Comparison of ENCODE assay signal across 8 cellular contexts in the genomic region with DNA sequence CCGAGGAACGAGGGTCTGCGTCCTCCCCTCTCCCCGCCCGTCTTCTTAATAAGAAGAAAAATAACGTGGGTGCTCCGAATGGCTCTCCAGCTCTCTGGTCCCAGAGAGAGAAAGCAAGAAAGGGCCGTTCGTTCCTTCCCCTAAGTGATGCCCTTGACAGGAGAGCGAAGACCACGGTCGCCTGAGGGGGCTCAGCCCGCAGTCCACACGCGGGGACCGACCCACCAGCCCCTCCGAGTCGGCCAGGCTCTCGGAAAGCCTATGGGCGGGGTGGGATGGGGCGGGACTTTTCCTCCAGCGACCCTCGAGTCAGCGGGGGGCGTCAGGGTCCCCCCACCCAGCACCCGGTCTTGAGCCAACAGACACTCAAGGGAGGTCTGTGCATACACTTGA. TPM values are rescaled to one million over a fixed set of nuclear protein-coding genes. Genes with fewer than 3 reads are reported as not detected.
DNase-seq lines count a peak whose midpoint lies in the region; ATAC-seq and TF ChIP-seq lines count a peak whose summit lies in the region.

No MANE protein-coding gene starts in this region.

- no peak overlapping the region for H4K12ac ChIP-seq in trophoblast cell (ENCODE audit: low read depth, low read length)

- H2AFZ ChIP-seq in trophoblast cell (ENCODE audit: insufficient read depth, low read length, poor library complexity): no peak overlapping the region

- H3K4me2 ChIP-seq in trophoblast cell (ENCODE audit: low read length): peak overlapping the region; percentile 81

- no peak overlapping the region for H4K8ac ChIP-seq in trophoblast cell (ENCODE audit: low read depth, low read length)

- peaks cover 13% of the 10 kb centered on the region for H3K27me3 ChIP-seq in CD8-positive, alpha-beta memory T cell (ENCODE audit: insufficient read depth, low read length, poor library complexity, severe bottlenecking)
- peaks cover 16% of the 10 kb centered on the region for H3K27me3 ChIP-seq in trophoblast cell (ENCODE audit: insufficient read depth, low read length)

- H3K18ac ChIP-seq in trophoblast cell (ENCODE audit: low read length): no peak overlapping the region

- TF ChIP-seq CTCF in epithelial cell of esophagus (IDR thresholded peaks at IDR 0.05; ENCODE audit: insufficient read depth, low read depth, low read length, missing control alignments): no peak

- H3K4me3 Mint-ChIP-seq in CD8-positive, alpha-beta memory T cell: peak overlapping the region; percentile 66 to 87 (median 77)

- no peak for DNase-seq in CD8-positive, alpha-beta memory T cell
- DNase-seq in epithelial cell of esophagus (ENCODE audit: low read depth): no peak
- DNase-seq in trophoblast cell: no peak
- no peak for DNase-seq in OCI-M2 (lab: John Stamatoyannopoulos, UW; ENCODE audit: unreplicated experiment)
- no peak for DNase-seq in T1000 (lab: John Stamatoyannopoulos, UW)
- no peak for DNase-seq in AG08396 (ENCODE audit: low spot score)

- no peak overlapping the region for H2BK120ac ChIP-seq in trophoblast cell (ENCODE audit: insufficient read depth, low read length, poor library complexity)

- H2BK5ac ChIP-seq in trophoblast cell (ENCODE audit: low read depth, low read length, poor library complexity): no peak overlapping the region

- no peaks in the 10 kb centered on the region for H3K9me3 Mint-ChIP-seq in CD8-positive, alpha-beta memory T cell

- H3K9me3 ChIP-seq in CD8-positive, alpha-beta memory T cell (ENCODE audit: low read length): no peaks in the 10 kb centered on the region
- H3K9me3 ChIP-seq in trophoblast cell (ENCODE audit: insufficient read depth, low read depth, low read length): no peaks in the 10 kb centered on the region

- no peak overlapping the region for H4K91ac ChIP-seq in trophoblast cell (ENCODE audit: low read depth, low read length)

- no peak overlapping the region for H3K4ac ChIP-seq in trophoblast cell (ENCODE audit: low read depth, low read length)

- no peaks in the 10 kb centered on the region for H3K79me2 ChIP-seq in trophoblast cell (ENCODE audit: control insufficient read depth, insufficient read depth, low read length, poor library complexity)

- H2BK12ac ChIP-seq in trophoblast cell (ENCODE audit: low read length): no peak overlapping the region

- CTCF ChIA-PET in CD8-positive, alpha-beta memory T cell (lab: Charles Lee): no interaction called here

- no peak for TF ChIP-seq RAD21 in Ishikawa (IDR thresholded peaks at IDR 0.05; ENCODE audit: low read depth)

- no peak overlapping the region for H3K27ac ChIP-seq in CD8-positive, alpha-beta memory T cell (ENCODE audit: low read depth, low read length)
- no peak overlapping the region for H3K27ac ChIP-seq in trophoblast cell (ENCODE audit: low read depth, low read length)

- H3K4me1 ChIP-seq in CD8-positive, alpha-beta memory T cell (ENCODE audit: insufficient read depth, low read length): peaks cover 14% of the 10 kb centered on the region
- no peaks in the 10 kb centered on the region for H3K4me1 ChIP-seq in trophoblast cell (ENCODE audit: control insufficient read depth in 1 of 2, insufficient read depth in 2 of 2, low read length in 2 of 2)

- H3K36me3 Mint-ChIP-seq in CD8-positive, alpha-beta memory T cell: no peaks in the 10 kb centered on the region

- no peak overlapping the region for H2AK5ac ChIP-seq in trophoblast cell (ENCODE audit: low read length)

- no peak overlapping the region for H3K23ac ChIP-seq in trophoblast cell (ENCODE audit: low read length)

- TF ChIP-seq EP300 in Ishikawa (IDR thresholded peaks at IDR 0.05; ENCODE audit: borderline replicate concordance): no peak

- H3K27me3 Mint-ChIP-seq in CD8-positive, alpha-beta memory T cell: peaks cover 19 to 21% of the 10 kb centered on the region in 2 donors

- H3K9ac ChIP-seq in trophoblast cell (ENCODE audit: low read length): no peak overlapping the region

- no peaks in the 10 kb centered on the region for H3K79me1 ChIP-seq in trophoblast cell (ENCODE audit: low read length)

- POLR2A ChIA-PET in CD8-positive, alpha-beta memory T cell (lab: Charles Lee): no interaction called here

- no peak overlapping the region for H3K4me3 ChIP-seq in CD8-positive, alpha-beta memory T cell (ENCODE audit: low read length)
- H3K4me3 ChIP-seq in epithelial cell of esophagus (ENCODE audit: low read length) (peak overlapping the region; percentile 23), trophoblast cell (ENCODE audit: low read depth, low read length) (no peak overlapping the region)

- H3K4me1 Mint-ChIP-seq in CD8-positive, alpha-beta memory T cell: peaks cover 18 to 26% (median 25%) of the 10 kb centered on the region in 3 donors

- ATAC-seq in HG03159 (IDR thresholded peaks at IDR 0.05; ENCODE audit: unreplicated experiment): no peak

- peak overlapping the region in 3 of 8 donors; percentile 26 to 79 (median 45) for H3K27ac Mint-ChIP-seq in CD8-positive, alpha-beta memory T cell

- no CpG with 5 or more reads among the region's 26 CpGs for WGBS in trophoblast cell (ENCODE audit: extremely low coverage, insufficient coverage, insufficient read length)

- no peak overlapping the region for H3K14ac ChIP-seq in trophoblast cell (ENCODE audit: low read length)

- H3K36me3 ChIP-seq in CD8-positive, alpha-beta memory T cell (ENCODE audit: insufficient read depth, low read length): no peaks in the 10 kb centered on the region
- H3K36me3 ChIP-seq in trophoblast cell (ENCODE audit: control insufficient read depth in 1 of 2, insufficient read depth in 2 of 2, low read length in 2 of 2): no peaks in the 10 kb centered on the region

TF ChIP-seq in Ishikawa, 13 proteins besides CTCF, POLR2A, EP300 and RAD21:
- TF ChIP-seq TAF1 (IDR thresholded peaks at IDR 0.05; ENCODE audit: low read depth) (no peak), NFIC (IDR thresholded peaks at IDR 0.05) (no peak), CREB1 (IDR thresholded peaks at IDR 0.05; ENCODE audit: low read depth) (no peak), YY1 (IDR thresholded peaks at IDR 0.05; ENCODE audit: low read depth) (no peak), ZBTB7A (IDR thresholded peaks at IDR 0.05; ENCODE audit: low read depth) (peak; percentile 60)

RNA-seq across cellular contexts. Expression of gene FHIP2A, which starts 53.2 kb away (rescaled TPM):
- total RNA-seq in CD8-positive, alpha-beta memory T cell: 10 to 100 TPM; 20.0 to 23.2 TPM
- 11.6 TPM for polyA plus RNA-seq in CD8-positive, alpha-beta memory T cell
- polyA plus RNA-seq in trophoblast cell (2013): 13.1 TPM in 2 replicates
